In the genomic region with DNA sequence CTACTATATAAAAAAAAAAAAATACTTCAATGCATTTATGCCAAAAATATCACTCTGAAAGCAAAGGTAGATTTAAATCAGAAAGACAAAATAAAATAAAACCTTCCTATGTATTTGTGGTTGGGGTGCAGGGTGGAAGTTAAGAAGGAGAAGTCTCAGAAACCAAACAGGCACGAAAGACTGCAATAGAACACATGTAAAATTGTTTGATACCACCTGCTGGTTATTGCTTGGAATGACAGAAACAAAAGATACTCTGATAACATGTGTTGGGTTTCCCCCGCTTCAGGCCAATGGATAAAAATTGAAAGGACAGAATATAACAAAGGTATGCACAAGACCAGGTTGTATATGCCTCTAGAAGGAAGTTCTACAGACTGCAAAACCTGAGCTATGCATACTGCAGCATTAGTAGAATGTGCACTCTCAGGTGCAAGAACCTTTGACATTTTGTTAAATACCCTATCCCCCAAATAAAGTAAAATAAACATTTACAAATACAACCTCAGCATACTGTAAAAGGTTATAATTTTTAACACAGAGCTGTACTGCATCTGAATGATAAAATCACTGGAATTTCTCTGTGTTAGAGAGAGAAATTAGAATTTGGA, we compare ENCODE assay signal across 8 cellular contexts.
DNase-seq lines count a peak whose midpoint lies in the region; ATAC-seq and TF ChIP-seq lines count a peak whose summit lies in the region.

No MANE protein-coding gene starts in this region.

- H3K27ac ChIP-seq in 22Rv1: no peak overlapping the region

- ATAC-seq in GM18519 (IDR thresholded peaks at IDR 0.05; ENCODE audit: low FRiP score, unreplicated experiment) (peak; percentile 97), HG03045 (IDR thresholded peaks at IDR 0.05; ENCODE audit: unreplicated experiment) (peak; percentile 52)

- no peak overlapping the region for H3K4me3 ChIP-seq in epithelial cell of proximal tubule (ENCODE audit: low read depth, low read length)

- DNase-seq in NOMO-1 (lab: John Stamatoyannopoulos, UW; ENCODE audit: unreplicated experiment in 2 of 2) (peak; percentile 10 to 70), epithelial cell of proximal tubule (ENCODE audit: low read depth) (no peak), superior temporal gyrus (ENCODE audit: extremely low spot score) (peak; percentile 57), COR-L47 (lab: John Stamatoyannopoulos, UW) (no peak), nucleus accumbens (lab: John Stamatoyannopoulos, UW) (no peak)

- TF ChIP-seq CTCF in 22Rv1 (IDR thresholded peaks at IDR 0.05) (peak; percentile 72), epithelial cell of proximal tubule (conservative IDR thresholded peaks at IDR 0.05; ENCODE audit: low read depth, low read length) (peak; percentile 63)

Comparison
In these comparisons a context has a peak if more than half of its experiments do, and no peak if none do; other contexts are left out.
1. DNase-seq: peak in NOMO-1 (2 of 2) and superior temporal gyrus (single experiment); none in epithelial cell of proximal tubule (single experiment), COR-L47 (single experiment) and nucleus accumbens (0 of 56).